In the genomic region with DNA sequence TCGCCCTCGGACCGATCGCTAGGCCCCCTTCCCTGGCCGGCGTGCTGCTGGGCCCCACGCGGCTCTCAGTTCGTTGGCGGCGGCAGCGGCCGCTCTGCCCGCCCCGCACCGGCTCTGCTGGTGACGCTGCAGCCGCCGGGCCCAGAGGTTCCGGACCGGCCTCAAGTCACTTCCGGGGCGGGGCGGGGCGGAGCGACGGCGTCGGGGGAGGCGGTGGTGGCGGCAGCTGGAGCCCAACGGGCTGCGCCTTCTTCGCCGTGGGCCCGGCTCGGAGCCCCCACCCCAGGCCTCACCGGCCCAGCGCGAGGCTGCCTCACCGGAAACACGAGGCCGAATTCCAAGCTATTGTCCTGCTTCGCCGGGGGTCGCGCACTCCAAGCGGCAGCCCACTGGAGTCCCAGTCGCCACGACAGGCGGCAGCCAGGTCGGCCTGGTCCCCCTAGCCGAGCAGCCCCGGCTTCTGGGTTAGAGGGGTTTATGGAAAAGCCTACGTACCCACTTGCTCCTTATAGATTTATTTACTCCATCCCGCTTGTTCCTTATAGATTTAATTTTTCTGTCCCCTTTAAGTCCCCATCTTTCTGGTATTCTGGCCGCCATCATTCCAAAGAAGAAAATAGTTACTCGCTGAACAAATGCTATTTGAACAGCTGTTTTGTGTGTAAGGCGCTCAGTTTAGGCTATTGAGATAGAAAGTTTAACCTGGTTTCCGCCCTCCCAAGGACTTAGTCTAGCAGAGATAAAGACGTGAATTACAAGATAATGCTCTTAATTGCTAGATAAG, we compare ENCODE assay signal across 8 cellular contexts. TPM values are rescaled to one million over a fixed set of nuclear protein-coding genes. Genes with fewer than 3 reads are reported as not detected.
DNase-seq lines count a peak whose midpoint lies in the region; ATAC-seq and TF ChIP-seq lines count a peak whose summit lies in the region.

A gene with protein sequence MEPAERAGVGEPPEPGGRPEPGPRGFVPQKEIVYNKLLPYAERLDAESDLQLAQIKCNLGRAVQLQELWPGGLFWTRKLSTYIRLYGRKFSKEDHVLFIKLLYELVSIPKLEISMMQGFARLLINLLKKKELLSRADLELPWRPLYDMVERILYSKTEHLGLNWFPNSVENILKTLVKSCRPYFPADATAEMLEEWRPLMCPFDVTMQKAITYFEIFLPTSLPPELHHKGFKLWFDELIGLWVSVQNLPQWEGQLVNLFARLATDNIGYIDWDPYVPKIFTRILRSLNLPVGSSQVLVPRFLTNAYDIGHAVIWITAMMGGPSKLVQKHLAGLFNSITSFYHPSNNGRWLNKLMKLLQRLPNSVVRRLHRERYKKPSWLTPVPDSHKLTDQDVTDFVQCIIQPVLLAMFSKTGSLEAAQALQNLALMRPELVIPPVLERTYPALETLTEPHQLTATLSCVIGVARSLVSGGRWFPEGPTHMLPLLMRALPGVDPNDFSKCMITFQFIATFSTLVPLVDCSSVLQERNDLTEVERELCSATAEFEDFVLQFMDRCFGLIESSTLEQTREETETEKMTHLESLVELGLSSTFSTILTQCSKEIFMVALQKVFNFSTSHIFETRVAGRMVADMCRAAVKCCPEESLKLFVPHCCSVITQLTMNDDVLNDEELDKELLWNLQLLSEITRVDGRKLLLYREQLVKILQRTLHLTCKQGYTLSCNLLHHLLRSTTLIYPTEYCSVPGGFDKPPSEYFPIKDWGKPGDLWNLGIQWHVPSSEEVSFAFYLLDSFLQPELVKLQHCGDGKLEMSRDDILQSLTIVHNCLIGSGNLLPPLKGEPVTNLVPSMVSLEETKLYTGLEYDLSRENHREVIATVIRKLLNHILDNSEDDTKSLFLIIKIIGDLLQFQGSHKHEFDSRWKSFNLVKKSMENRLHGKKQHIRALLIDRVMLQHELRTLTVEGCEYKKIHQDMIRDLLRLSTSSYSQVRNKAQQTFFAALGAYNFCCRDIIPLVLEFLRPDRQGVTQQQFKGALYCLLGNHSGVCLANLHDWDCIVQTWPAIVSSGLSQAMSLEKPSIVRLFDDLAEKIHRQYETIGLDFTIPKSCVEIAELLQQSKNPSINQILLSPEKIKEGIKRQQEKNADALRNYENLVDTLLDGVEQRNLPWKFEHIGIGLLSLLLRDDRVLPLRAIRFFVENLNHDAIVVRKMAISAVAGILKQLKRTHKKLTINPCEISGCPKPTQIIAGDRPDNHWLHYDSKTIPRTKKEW (N-terminal part only) (minus strand): TSS at position 96 of the 784 bp plus-strand sequence. CDS start 209 bp downstream, outside the sequence.

- H3K27me3 ChIP-seq in prostate gland (replicated peaks; ENCODE audit: insufficient read depth) (no peaks in the 10 kb centered on the region), upper lobe of right lung (no peaks in the 10 kb centered on the region)

- H3K4me1 ChIP-seq in prostate gland (replicated peaks): no peaks in the 10 kb centered on the region
- peaks cover 31% of the 10 kb centered on the region for H3K4me1 ChIP-seq in upper lobe of right lung

- no peaks in the 10 kb centered on the region for H3K9me3 ChIP-seq in prostate gland
- H3K9me3 ChIP-seq in upper lobe of right lung: no peaks in the 10 kb centered on the region

- peak; percentile 98 for TF ChIP-seq POLR2A in prostate gland (IDR thresholded peaks at IDR 0.05)

- intact Hi-C loops in left ventricle myocardium superior (cut with micrococcal nuclease) (no loop called here), prostate gland (cut with DNase I) (no loop called here), upper lobe of right lung (cut with DNase I) (no loop called here)

- under 1% methylated on average over 42 of the region's 61 CpGs for WGBS in prostate gland

- peak; percentile 91 for ATAC-seq in GM18498 (IDR thresholded peaks at IDR 0.05; ENCODE audit: unreplicated experiment)
- peak; percentile 76 for ATAC-seq in HG02870 (IDR thresholded peaks at IDR 0.05; ENCODE audit: unreplicated experiment)
- ATAC-seq in left ventricle myocardium superior: peak; percentile 95
- ATAC-seq in upper lobe of right lung: peak; percentile 99

- peak in 1 of 4 experiments; percentile 7 for TF ChIP-seq CTCF in prostate gland (IDR thresholded peaks at IDR 0.05)
- no peak for TF ChIP-seq CTCF in upper lobe of right lung (IDR thresholded peaks at IDR 0.05)

- peak; percentile 59 for DNase-seq in NCI-H146 treated with DMSO at 0.1 percent for 48 hours (lab: John Stamatoyannopoulos, UW; ENCODE audit: unreplicated experiment)
- peak; percentile 83 to 95 (median 91) for DNase-seq in T-helper 2 cell
- DNase-seq in amygdala (lab: John Stamatoyannopoulos, UW): peak; percentile 33 to 94 (median 87)
- peak; percentile 98 for DNase-seq in left ventricle myocardium superior
- DNase-seq in prostate gland (ENCODE audit: low spot score): peak; percentile 92
- peak; percentile 98 for DNase-seq in upper lobe of right lung

- H3K4me3 ChIP-seq in prostate gland (peak within 1 kb of the TSS; percentile 62 to 80), upper lobe of right lung (peak within 1 kb of the TSS; percentile 97)

- H3K27ac ChIP-seq in prostate gland (peak within 1 kb of the TSS; percentile 92 to 93), upper lobe of right lung (peak within 1 kb of the TSS; percentile 97)

- no peaks in the 10 kb centered on the region for H3K36me3 ChIP-seq in prostate gland
- H3K36me3 ChIP-seq in upper lobe of right lung: peaks cover 13% of the 10 kb centered on the region

RNA-seq across cellular contexts. Expression of the gene that starts here (rescaled TPM):
- total RNA-seq in left ventricle myocardium superior (51.0 TPM), prostate gland (10 to 100 TPM; 37.0 to 65.7 TPM), upper lobe of right lung (44.5 TPM)

Comparison
In these comparisons a context has a peak if more than half of its experiments do, and no peak if none do; other contexts are left out.
1. Peak in every context shown above with its lines: DNase-seq, ATAC-seq, H3K4me3 ChIP-seq and H3K27ac ChIP-seq.